ENCODE assay signal across 24 cellular contexts in genomic region chr20:46973801-46974200, GRCh38.
"Had no signal": no experiment of that assay in that cellular context is flagged by ENCODE, and none has a peak within 500 bp of the region (broad histone marks: within the 10 kb centered on the region; RNA-seq: fewer than 3 reads in every experiment).

No MANE protein-coding gene starts in this region.

- DNase-seq: activated CD4-positive, alpha-beta memory T cell treated with anti-CD3 and anti-CD28 coated beads, Interleukin-2, amount 10 ng/mL, durations not matched to agents 7 days and 5 days; activated CD4-positive, alpha-beta T cell treated with anti-CD3 and anti-CD28 coated beads, Interleukin-2, amount 10 ng/mL, durations not matched to agents 24 days and 14 days; activated CD8-positive, alpha-beta memory T cell treated with anti-CD3 and anti-CD28 coated beads, Interleukin-2, amount 10 ng/mL, durations not matched to agents 7 days and 5 days; activated gamma-delta T cell; activated naive CD4-positive, alpha-beta T cell treated with anti-CD3 and anti-CD28 coated beads, Interleukin-2, amount 50 U/mL, for 16 hours; activated naive CD8-positive, alpha-beta T cell treated with anti-CD3 and anti-CD28 coated beads, Interleukin-2, amount 50 U/mL, for 24 hours; activated T-cell treated with anti-CD3 and anti-CD28 coated beads for 4 hours; body of pancreas; caudate nucleus; effector CD4-positive, alpha-beta T cell; erythroblast; foreskin fibroblast; lower lobe of right lung; naive thymus-derived CD8-positive, alpha-beta T cell; stimulated activated CD4-positive, alpha-beta T cell treated with anti-CD3 and anti-CD28 coated beads, Interleukin-2, amount 100 ng/mL, for 48 hours; stimulated activated CD8-positive, alpha-beta memory T cell treated with anti-CD3 and anti-CD28 coated beads, Interleukin-4, amount 100 ng/mL, for 48 hours; stimulated activated naive B cell treated with anti-CD40 and anti-IgM and Interleukin-4, amounts not matched to agents 10 μg/mL and 1 μg/mL and 100 μg/mL, for 72 hours; trophoblast cell; uterus had no signal

- H3K9me3 ChIP-seq: body of pancreas, lower lobe of right lung, uterus had no signal

- H3K4me3 ChIP-seq: body of pancreas, lower lobe of right lung, neural progenitor cell, uterus had no signal

- H3K4me1 ChIP-seq: body of pancreas, lower lobe of right lung, uterus had no signal

- H3K4me3 Mint-ChIP-seq: activated CD4-positive, alpha-beta memory T cell treated with anti-CD3 and anti-CD28 coated beads, Interleukin-2, amount 10 ng/mL, durations not matched to agents 7 days and 5 days; activated CD4-positive, alpha-beta T cell treated with anti-CD3 and anti-CD28 coated beads, Interleukin-2, amount 10 ng/mL, durations not matched to agents 24 days and 14 days; activated CD8-positive, alpha-beta memory T cell treated with anti-CD3 and anti-CD28 coated beads, Interleukin-2, amount 10 ng/mL, durations not matched to agents 7 days and 5 days; activated naive CD8-positive, alpha-beta T cell treated with anti-CD3 and anti-CD28 coated beads, Interleukin-2, amount 50 U/mL, for 24 hours; dendritic cell treated with granulocyte-macrophage colony-stimulating factor and Interleukin-4, amounts not matched to agents 40 ng/mL and 50 ng/mL, for 4 days; naive thymus-derived CD8-positive, alpha-beta T cell; neural progenitor cell; stimulated activated naive B cell treated with anti-CD40 and anti-IgM and Interleukin-4, amounts not matched to agents 10 μg/mL and 1 μg/mL and 100 μg/mL, for 72 hours had no signal

- FAIRE-seq: endometrium, keratinocyte had no signal

- H3K4me1 Mint-ChIP-seq: stimulated activated naive B cell treated with anti-CD40 and anti-IgM and Interleukin-4, amounts not matched to agents 10 μg/mL and 1 μg/mL and 100 μg/mL, for 72 hours had no signal

- H3K27ac ChIP-seq: body of pancreas, lower lobe of right lung, neural progenitor cell, uterus had no signal

- H3K27ac Mint-ChIP-seq: activated CD4-positive, alpha-beta memory T cell treated with anti-CD3 and anti-CD28 coated beads, Interleukin-2, amount 10 ng/mL, durations not matched to agents 7 days and 5 days; activated CD4-positive, alpha-beta T cell treated with anti-CD3 and anti-CD28 coated beads, Interleukin-2, amount 10 ng/mL, durations not matched to agents 24 days and 14 days; activated CD8-positive, alpha-beta memory T cell treated with anti-CD3 and anti-CD28 coated beads, Interleukin-2, amount 10 ng/mL, durations not matched to agents 7 days and 5 days; activated naive CD8-positive, alpha-beta T cell treated with anti-CD3 and anti-CD28 coated beads, Interleukin-2, amount 50 U/mL, for 24 hours; dendritic cell treated with granulocyte-macrophage colony-stimulating factor and Interleukin-4, amounts not matched to agents 40 ng/mL and 50 ng/mL, for 4 days; naive thymus-derived CD8-positive, alpha-beta T cell; neural progenitor cell; stimulated activated naive B cell treated with anti-CD40 and anti-IgM and Interleukin-4, amounts not matched to agents 10 μg/mL and 1 μg/mL and 100 μg/mL, for 72 hours had no signal

- ATAC-seq: activated CD4-positive, CD25-positive, alpha-beta regulatory T cell treated with anti-CD3 and anti-CD28 coated beads, Interleukin-2, amount 50 U/mL, for 24 hours; activated CD8-positive, alpha-beta memory T cell treated with anti-CD3 and anti-CD28 coated beads, Interleukin-2, amount 10 ng/mL, durations not matched to agents 7 days and 5 days; activated naive CD8-positive, alpha-beta T cell treated with anti-CD3 and anti-CD28 coated beads, Interleukin-2, amount 50 U/mL, for 24 hours; body of pancreas; lower lobe of right lung; naive thymus-derived CD8-positive, alpha-beta T cell; stimulated activated naive B cell treated with anti-CD40 and anti-IgM and Interleukin-4, amounts not matched to agents 10 μg/mL and 1 μg/mL and 100 μg/mL, for 72 hours had no signal

- H3K36me3 ChIP-seq: lower lobe of right lung, neural progenitor cell, uterus had no signal

- H3K36me3 Mint-ChIP-seq: activated CD8-positive, alpha-beta memory T cell treated with anti-CD3 and anti-CD28 coated beads, Interleukin-2, amount 10 ng/mL, durations not matched to agents 7 days and 5 days; naive thymus-derived CD8-positive, alpha-beta T cell; neural progenitor cell; stimulated activated naive B cell treated with anti-CD40 and anti-IgM and Interleukin-4, amounts not matched to agents 10 μg/mL and 1 μg/mL and 100 μg/mL, for 72 hours had no signal

- H3K9ac ChIP-seq: neural progenitor cell had no signal

- H3K9me3 Mint-ChIP-seq: activated CD4-positive, alpha-beta memory T cell treated with anti-CD3 and anti-CD28 coated beads, Interleukin-2, amount 10 ng/mL, durations not matched to agents 7 days and 5 days; activated CD4-positive, alpha-beta T cell treated with anti-CD3 and anti-CD28 coated beads, Interleukin-2, amount 10 ng/mL, durations not matched to agents 24 days and 14 days; activated naive CD8-positive, alpha-beta T cell treated with anti-CD3 and anti-CD28 coated beads, Interleukin-2, amount 50 U/mL, for 24 hours; dendritic cell treated with granulocyte-macrophage colony-stimulating factor and Interleukin-4, amounts not matched to agents 40 ng/mL and 50 ng/mL, for 4 days; neural progenitor cell; stimulated activated naive B cell treated with anti-CD40 and anti-IgM and Interleukin-4, amounts not matched to agents 10 μg/mL and 1 μg/mL and 100 μg/mL, for 72 hours had no signal
